29 cellular contexts compared by ENCODE assay signal in genomic region chr19:54298357-54299125, GRCh38. TPM values are rescaled to one million over a fixed set of nuclear protein-coding genes. Genes with fewer than 3 reads are reported as not detected.
"Had no signal": no experiment of that assay in that cellular context is flagged by ENCODE, and none has a peak within 500 bp of the region (broad histone marks: within the 10 kb centered on the region; RNA-seq: fewer than 3 reads in every experiment).

No MANE protein-coding gene starts in this region.

- H3K4me1 ChIP-seq: esophagus squamous epithelium, left ventricle myocardium inferior, prostate gland, testis, transverse colon, uterus had no signal

- H3K9me3 ChIP-seq: esophagus squamous epithelium, left ventricle myocardium inferior, ovary, prostate gland, testis, transverse colon, uterus had no signal

- H3K27ac ChIP-seq: esophagus squamous epithelium, heart right ventricle, left ventricle myocardium inferior, ovary, prostate gland, testis, transverse colon, uterus had no signal

- DNase-seq: activated CD4-positive, alpha-beta T cell treated with anti-CD3 and anti-CD28 coated beads for 36 hours; activated CD4-positive, CD25-positive, alpha-beta regulatory T cell; activated CD8-positive, alpha-beta T cell treated with anti-CD3 and anti-CD28 coated beads, Interleukin-2, amount 10 ng/mL, durations not matched to agents 7 days and 5 days; activated naive CD8-positive, alpha-beta T cell treated with anti-CD3 and anti-CD28 coated beads, Interleukin-2, amount 50 U/mL, for 24 hours; activated T-cell treated with anti-CD3 and anti-CD28 coated beads, Interleukin-2, amount 50 U/mL, for 48 hours; amygdala; caudate nucleus; cortex of kidney; esophagus squamous epithelium; foreskin melanocyte; heart right ventricle; left ventricle myocardium inferior; ovary; retina; stimulated activated CD4-positive, alpha-beta T cell treated with anti-CD3 and anti-CD28 coated beads, Interleukin-15, amount 100 ng/mL, for 24 hours; stimulated activated CD4-positive, alpha-beta T cell treated with anti-CD3 and anti-CD28 coated beads, Interleukin-2, amount 100 ng/mL, for 24 hours; stimulated activated naive CD8-positive, alpha-beta T cell treated with anti-CD3 and anti-CD28 coated beads, Interleukin-15, Interleukin-2, amounts not matched to agents 100 U/mL and 50 U/mL, for 24 hours; T-helper 17 cell; T1000; testis; transverse colon; uterus had no signal

- H3K36me3 ChIP-seq: esophagus squamous epithelium, heart right ventricle, left ventricle myocardium inferior, ovary, prostate gland, transverse colon, uterus had no signal

- ATAC-seq: activated CD4-positive, alpha-beta T cell treated with anti-CD3 and anti-CD28 coated beads for 36 hours; activated CD8-positive, alpha-beta memory T cell treated with anti-CD3 and anti-CD28 coated beads, Interleukin-2, amount 10 ng/mL, durations not matched to agents 7 days and 5 days; activated naive CD8-positive, alpha-beta T cell treated with anti-CD3 and anti-CD28 coated beads, Interleukin-2, amount 50 U/mL, for 24 hours; stimulated activated naive CD8-positive, alpha-beta T cell treated with anti-CD3 and anti-CD28 coated beads, Interleukin-15, Interleukin-2, amounts not matched to agents 100 U/mL and 50 U/mL, for 24 hours; T-helper 17 cell had no signal

- H3K4me2 ChIP-seq: smooth muscle cell had no signal

- H3K4me3 ChIP-seq: esophagus squamous epithelium, heart right ventricle, left ventricle myocardium inferior, lung, ovary, prostate gland, smooth muscle cell, testis, transverse colon, uterus had no signal

- H3K27me3 ChIP-seq: ovary, testis, transverse colon, uterus had no signal

RNA-seq across cellular contexts. Expression of gene LILRA5, which starts 14.4 kb away (rescaled TPM):
- total RNA-seq: activated CD4-positive, alpha-beta T cell treated with anti-CD3 and anti-CD28 coated beads for 36 hours; activated CD8-positive, alpha-beta memory T cell treated with anti-CD3 and anti-CD28 coated beads, Interleukin-2, amount 10 ng/mL, durations not matched to agents 7 days and 5 days; activated CD8-positive, alpha-beta T cell treated with anti-CD3 and anti-CD28 coated beads, Interleukin-2, amount 10 ng/mL, durations not matched to agents 7 days and 5 days; activated T-helper 2 cell treated with anti-CD3 and anti-CD28 coated beads, Interferon-gamma antibody, Interleukin-2, Interleukin-4, amounts not matched to agents 10 μg/mL and 5 μg/mL and 100 μg/mL, durations not matched to agents 14 hours and 24 hours and 36 hours; chondrocyte; glomerular endothelial cell; smooth muscle cell had no signal
- polyA plus RNA-seq: smooth muscle cell had no signal

RNA-seq across cellular contexts. Expression of gene LILRB2, which starts 17.6 kb away (rescaled TPM):
- total RNA-seq: activated CD4-positive, alpha-beta T cell treated with anti-CD3 and anti-CD28 coated beads for 36 hours; activated CD8-positive, alpha-beta memory T cell treated with anti-CD3 and anti-CD28 coated beads, Interleukin-2, amount 10 ng/mL, durations not matched to agents 7 days and 5 days; activated CD8-positive, alpha-beta T cell treated with anti-CD3 and anti-CD28 coated beads, Interleukin-2, amount 10 ng/mL, durations not matched to agents 7 days and 5 days; activated T-helper 2 cell treated with anti-CD3 and anti-CD28 coated beads, Interferon-gamma antibody, Interleukin-2, Interleukin-4, amounts not matched to agents 10 μg/mL and 5 μg/mL and 100 μg/mL, durations not matched to agents 14 hours and 24 hours and 36 hours; chondrocyte; glomerular endothelial cell; smooth muscle cell had no signal
- polyA plus RNA-seq: smooth muscle cell had no signal

RNA-seq across cellular contexts. Expression of gene LILRA4, which starts 40.4 kb away (rescaled TPM):
- total RNA-seq: activated CD4-positive, alpha-beta T cell treated with anti-CD3 and anti-CD28 coated beads for 36 hours; activated CD8-positive, alpha-beta memory T cell treated with anti-CD3 and anti-CD28 coated beads, Interleukin-2, amount 10 ng/mL, durations not matched to agents 7 days and 5 days; activated CD8-positive, alpha-beta T cell treated with anti-CD3 and anti-CD28 coated beads, Interleukin-2, amount 10 ng/mL, durations not matched to agents 7 days and 5 days; activated T-helper 2 cell treated with anti-CD3 and anti-CD28 coated beads, Interferon-gamma antibody, Interleukin-2, Interleukin-4, amounts not matched to agents 10 μg/mL and 5 μg/mL and 100 μg/mL, durations not matched to agents 14 hours and 24 hours and 36 hours; chondrocyte; glomerular endothelial cell; left ventricle myocardium inferior; smooth muscle cell; uterus had no signal
- polyA plus RNA-seq: heart right ventricle, smooth muscle cell had no signal

RNA-seq across cellular contexts. Expression of gene LILRB5, which starts 41.5 kb away (rescaled TPM):
- total RNA-seq: activated CD4-positive, alpha-beta T cell treated with anti-CD3 and anti-CD28 coated beads for 36 hours; activated CD8-positive, alpha-beta memory T cell treated with anti-CD3 and anti-CD28 coated beads, Interleukin-2, amount 10 ng/mL, durations not matched to agents 7 days and 5 days; activated CD8-positive, alpha-beta T cell treated with anti-CD3 and anti-CD28 coated beads, Interleukin-2, amount 10 ng/mL, durations not matched to agents 7 days and 5 days; chondrocyte; glomerular endothelial cell; smooth muscle cell had no signal
- polyA plus RNA-seq: smooth muscle cell had no signal

RNA-seq across cellular contexts. Expression of gene LILRA6, which starts 56.0 kb away (rescaled TPM):
- total RNA-seq: activated CD4-positive, alpha-beta T cell treated with anti-CD3 and anti-CD28 coated beads for 36 hours; activated CD8-positive, alpha-beta memory T cell treated with anti-CD3 and anti-CD28 coated beads, Interleukin-2, amount 10 ng/mL, durations not matched to agents 7 days and 5 days; activated T-helper 2 cell treated with anti-CD3 and anti-CD28 coated beads, Interferon-gamma antibody, Interleukin-2, Interleukin-4, amounts not matched to agents 10 μg/mL and 5 μg/mL and 100 μg/mL, durations not matched to agents 14 hours and 24 hours and 36 hours; chondrocyte; glomerular endothelial cell; smooth muscle cell had no signal
- polyA plus RNA-seq: smooth muscle cell had no signal
